Comparison of ENCODE assay signal across 8 cellular contexts in the genomic region with DNA sequence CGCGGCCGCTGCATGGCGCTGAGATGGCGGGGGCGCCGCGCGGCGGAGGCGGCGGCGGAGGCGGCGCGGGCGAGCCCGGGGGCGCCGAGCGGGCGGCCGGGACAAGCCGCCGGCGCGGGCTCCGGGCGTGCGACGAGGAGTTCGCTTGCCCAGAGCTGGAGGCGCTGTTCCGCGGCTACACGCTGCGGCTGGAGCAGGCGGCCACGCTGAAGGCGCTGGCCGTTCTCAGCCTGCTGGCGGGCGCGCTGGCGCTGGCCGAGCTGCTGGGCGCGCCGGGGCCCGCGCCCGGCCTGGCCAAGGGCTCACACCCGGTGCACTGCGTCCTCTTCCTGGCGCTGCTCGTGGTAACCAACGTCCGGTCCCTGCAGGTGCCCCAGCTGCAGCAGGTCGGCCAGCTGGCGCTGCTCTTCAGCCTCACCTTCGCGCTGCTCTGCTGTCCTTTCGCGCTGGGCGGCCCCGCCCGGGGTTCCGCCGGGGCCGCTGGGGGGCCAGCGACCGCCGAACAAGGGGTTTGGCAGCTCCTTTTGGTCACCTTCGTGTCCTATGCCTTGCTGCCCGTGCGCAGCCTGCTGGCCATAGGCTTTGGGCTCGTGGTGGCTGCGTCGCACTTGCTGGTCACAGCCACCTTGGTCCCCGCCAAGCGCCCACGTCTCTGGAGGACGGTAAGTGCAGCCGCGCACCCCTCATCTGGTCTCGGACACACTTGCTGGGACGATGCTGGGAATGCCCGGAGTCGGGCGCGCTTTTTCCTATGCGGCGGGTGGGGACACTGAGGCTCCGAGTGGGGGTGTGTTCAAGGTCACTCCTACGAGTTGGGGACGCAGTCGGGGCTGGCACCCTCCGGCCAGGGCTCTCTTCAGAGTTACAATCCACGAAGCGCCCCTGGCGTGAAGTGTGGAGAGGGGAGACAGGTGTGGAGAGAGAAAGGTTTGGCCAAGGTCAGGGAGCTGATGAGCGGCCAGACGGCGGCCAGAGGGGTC. TPM values are rescaled to one million over a fixed set of nuclear protein-coding genes. Genes with fewer than 3 reads are reported as not detected.
A peak's percentile ranks its signal among the peaks of the same experiment; 100 is the strongest.
DNase-seq lines count a peak whose midpoint lies in the region; ATAC-seq and TF ChIP-seq lines count a peak whose summit lies in the region.

No MANE protein-coding gene starts in this region.

- peak overlapping the region; percentile 71 for H2AFZ ChIP-seq in hepatocyte

- H4K20me1 ChIP-seq in hepatocyte (ENCODE audit: insufficient read depth, poor library complexity, severe bottlenecking): no peaks in the 10 kb centered on the region

- H3K4me1 ChIP-seq in hepatocyte (ENCODE audit: insufficient read depth): peaks cover 12% of the 10 kb centered on the region

- no peaks in the 10 kb centered on the region for H3K36me3 Mint-ChIP-seq in activated CD4-positive, alpha-beta T cell treated with anti-CD3 and anti-CD28 coated beads, Interleukin-2, amount 10 ng/mL, durations not matched to agents 7 days and 5 days (ENCODE audit: low read depth)
- H3K36me3 Mint-ChIP-seq in stimulated activated naive B cell treated with anti-CD40 and anti-IgM and Interleukin-4, amounts not matched to agents 10 μg/mL and 1 μg/mL and 100 μg/mL, for 72 hours: no peaks in the 10 kb centered on the region

- no peaks in the 10 kb centered on the region for H3K9me2 ChIP-seq in hepatocyte (replicated peaks; ENCODE audit: insufficient read depth)

- no peaks in the 10 kb centered on the region for H3K79me2 ChIP-seq in hepatocyte

- H3K4me2 ChIP-seq in hepatocyte: peak overlapping the region; percentile 100

- H3K27ac ChIP-seq in angular gyrus (ENCODE audit: low read depth, low read length) (peak overlapping the region; percentile 24), hepatocyte (no peak overlapping the region)

- peak overlapping the region; percentile 31 for H3K27ac Mint-ChIP-seq in activated CD4-positive, alpha-beta T cell treated with anti-CD3 and anti-CD28 coated beads, Interleukin-2, amount 10 ng/mL, durations not matched to agents 7 days and 5 days
- no peak overlapping the region for H3K27ac Mint-ChIP-seq in stimulated activated naive B cell treated with anti-CD40 and anti-IgM and Interleukin-4, amounts not matched to agents 10 μg/mL and 1 μg/mL and 100 μg/mL, for 72 hours

- no peak overlapping the region for H3K4me3 Mint-ChIP-seq in activated CD4-positive, alpha-beta T cell treated with anti-CD3 and anti-CD28 coated beads, Interleukin-2, amount 10 ng/mL, durations not matched to agents 7 days and 5 days
- peak overlapping the region in 1 of 2 donors; percentile 47 for H3K4me3 Mint-ChIP-seq in stimulated activated naive B cell treated with anti-CD40 and anti-IgM and Interleukin-4, amounts not matched to agents 10 μg/mL and 1 μg/mL and 100 μg/mL, for 72 hours

- DNase-seq in activated CD4-positive, alpha-beta T cell treated with anti-CD3 and anti-CD28 coated beads, Interleukin-2, amount 10 ng/mL, durations not matched to agents 7 days and 5 days: no peak
- DNase-seq in activated CD4-positive, alpha-beta T cell treated with anti-CD3 and anti-CD28 coated beads for 4 hours: no peak
- DNase-seq in hepatocyte (ENCODE audit: low spot score): peak; percentile 87
- no peak for DNase-seq in stimulated activated naive B cell treated with anti-CD40 and anti-IgM and Interleukin-4, amounts not matched to agents 10 μg/mL and 1 μg/mL and 100 μg/mL, for 72 hours

- CTCF ChIA-PET in activated CD4-positive, alpha-beta T cell treated with anti-CD3 and anti-CD28 coated beads, Interleukin-2, amount 10 ng/mL, durations not matched to agents 7 days and 5 days (lab: Charles Lee): no interaction called here

- POLR2A ChIA-PET in activated CD4-positive, alpha-beta T cell treated with anti-CD3 and anti-CD28 coated beads, Interleukin-2, amount 10 ng/mL, durations not matched to agents 7 days and 5 days (lab: Charles Lee): no interaction called here

- H3K9me3 ChIP-seq in hepatocyte (ENCODE audit: low read depth): no peaks in the 10 kb centered on the region

- peak overlapping the region; percentile 52 for H3K4me3 ChIP-seq in hepatocyte

- H3K27me3 Mint-ChIP-seq in activated CD4-positive, alpha-beta T cell treated with anti-CD3 and anti-CD28 coated beads, Interleukin-2, amount 10 ng/mL, durations not matched to agents 7 days and 5 days: peaks cover 46% of the 10 kb centered on the region
- H3K27me3 Mint-ChIP-seq in stimulated activated naive B cell treated with anti-CD40 and anti-IgM and Interleukin-4, amounts not matched to agents 10 μg/mL and 1 μg/mL and 100 μg/mL, for 72 hours: peaks cover 44 to 51% of the 10 kb centered on the region in 2 donors

- TF ChIP-seq RAD21 in Ishikawa (IDR thresholded peaks at IDR 0.05; ENCODE audit: low read depth): no peak

- TF ChIP-seq CTCF in hepatocyte (IDR thresholded peaks at IDR 0.05; ENCODE audit: poor library complexity): peak; percentile 23

- H3K9me3 Mint-ChIP-seq in activated CD4-positive, alpha-beta T cell treated with anti-CD3 and anti-CD28 coated beads, Interleukin-2, amount 10 ng/mL, durations not matched to agents 7 days and 5 days: no peaks in the 10 kb centered on the region
- H3K9me3 Mint-ChIP-seq in stimulated activated naive B cell treated with anti-CD40 and anti-IgM and Interleukin-4, amounts not matched to agents 10 μg/mL and 1 μg/mL and 100 μg/mL, for 72 hours: no peaks in the 10 kb centered on the region

- H3K27me3 ChIP-seq in hepatocyte: peaks cover 65% of the 10 kb centered on the region

- peak; percentile 35 to 48 for ATAC-seq in stimulated activated naive B cell treated with anti-CD40 and anti-IgM and Interleukin-4, amounts not matched to agents 10 μg/mL and 1 μg/mL and 100 μg/mL, for 72 hours (replicated peaks)
- no peak for ATAC-seq in GM21423 (IDR thresholded peaks at IDR 0.05; ENCODE audit: unreplicated experiment)
- no peak for ATAC-seq in GM21717 (IDR thresholded peaks at IDR 0.05; ENCODE audit: unreplicated experiment)

- no peak for TF ChIP-seq EP300 in Ishikawa (IDR thresholded peaks at IDR 0.05; ENCODE audit: borderline replicate concordance)

- H3K36me3 ChIP-seq in hepatocyte (replicated peaks; ENCODE audit: insufficient read depth, low read depth): no peaks in the 10 kb centered on the region

- peaks cover 4% of the 10 kb centered on the region for H3K4me1 Mint-ChIP-seq in activated CD4-positive, alpha-beta T cell treated with anti-CD3 and anti-CD28 coated beads, Interleukin-2, amount 10 ng/mL, durations not matched to agents 7 days and 5 days
- H3K4me1 Mint-ChIP-seq in stimulated activated naive B cell treated with anti-CD40 and anti-IgM and Interleukin-4, amounts not matched to agents 10 μg/mL and 1 μg/mL and 100 μg/mL, for 72 hours: peaks cover 0 to 5% of the 10 kb centered on the region in 2 donors

- 2% methylated on average over 70 of the region's 104 CpGs for WGBS in hepatocyte (ENCODE audit: low lambda C conversion rate, missing lambda C conversion rate)

TF ChIP-seq in Ishikawa, 13 proteins besides CTCF, POLR2A, EP300 and RAD21:
- TF ChIP-seq CREB1 (IDR thresholded peaks at IDR 0.05; ENCODE audit: low read depth): no peak
- TF ChIP-seq MAX (IDR thresholded peaks at IDR 0.05): no peak; the same call in none of the 2 replicates
- TF ChIP-seq REST (IDR thresholded peaks at IDR 0.05; ENCODE audit: low read depth): no peak
- TF ChIP-seq ZBTB7A (IDR thresholded peaks at IDR 0.05; ENCODE audit: low read depth): 0 out of 2 replicates have a peak, but pooled peaks have one; percentile 1
- TF ChIP-seq TAF1 (IDR thresholded peaks at IDR 0.05; ENCODE audit: low read depth): 0 out of 2 replicates have a peak, but pooled peaks have one; percentile 3
- no peak for TF ChIP-seq NFIC (IDR thresholded peaks at IDR 0.05)
- 0 out of 2 replicates have a peak, but pooled peaks have one; percentile 8 for TF ChIP-seq YY1 (IDR thresholded peaks at IDR 0.05; ENCODE audit: low read depth)

RNA-seq across cellular contexts. Expression of gene ADCY1, which starts 0.6 kb away (rescaled TPM):
- total RNA-seq in activated CD4-positive, alpha-beta T cell treated with anti-CD3 and anti-CD28 coated beads, Interleukin-2, amount 10 ng/mL, durations not matched to agents 7 days and 5 days: 1 to 10 TPM in 1 of 2 experiments, under 1 TPM in 1; 0.99 to 1.5 TPM
- 2.9 and 3.0 TPM in 2 replicates for total RNA-seq in hepatocyte
- 1.3 and 4.0 TPM in 2 replicates for polyA plus RNA-seq in hepatocyte

Comparison
In these comparisons a context has a peak if more than half of its experiments do, and no peak if none do; other contexts are left out.
1. ATAC-seq: peak in stimulated activated naive B cell treated with anti-CD40 and anti-IgM and Interleukin-4, amounts not matched to agents 10 μg/mL and 1 μg/mL and 100 μg/mL, for 72 hours (2 of 2); none in GM21423 (single experiment) and GM21717 (single experiment).